In genomic region chr6:47073125-47074110, GRCh38 we compare ENCODE assay signal across 13 cellular contexts. TPM values are rescaled to one million over a fixed set of nuclear protein-coding genes. Genes with fewer than 3 reads are reported as not detected.
DNase-seq lines count a peak whose midpoint lies in the region; ATAC-seq and TF ChIP-seq lines count a peak whose summit lies in the region.
"Had no signal": no experiment of that assay in that cellular context is flagged by ENCODE, and none has a peak within 500 bp of the region (broad histone marks: within the 10 kb centered on the region; RNA-seq: fewer than 3 reads in every experiment).

No MANE protein-coding gene starts in this region.

- H4K5ac ChIP-seq in H9 (ENCODE audit: insufficient read length, low read depth, low read length) = no peak overlapping the region

- no CpG with 5 or more reads among the region's 5 CpGs for WGBS in H9 (ENCODE audit: extremely low coverage, insufficient read length, low lambda C conversion rate)

- H2AFZ ChIP-seq in H9 (ENCODE audit: low read length) = no peak overlapping the region

- no peaks in the 10 kb centered on the region for H3K79me1 ChIP-seq in H9 (ENCODE audit: insufficient read depth, low read depth, low read length, poor library complexity, severe bottlenecking)

- H3K4me1 ChIP-seq in H9 (ENCODE audit: insufficient read depth, low read length) = no peaks in the 10 kb centered on the region; the same call in 1 of the 2 replicates
- H3K4me1 ChIP-seq: prostate gland had no signal

- H3K9me3 ChIP-seq in AG04450 (ENCODE audit: control insufficient read depth, insufficient read depth, low read length) (no peaks in the 10 kb centered on the region), H9 (ENCODE audit: control insufficient read depth, low read depth, low read length) (no peaks in the 10 kb centered on the region)
- H3K9me3 ChIP-seq: prostate gland had no signal

- no peaks in the 10 kb centered on the region; a peak in 1 of 5 replicates for H3K9me3 Mint-ChIP-seq in H9

- H3K23ac ChIP-seq in H9 (ENCODE audit: insufficient read length, low read depth, low read length) = no peak overlapping the region

- H3K36me3 Mint-ChIP-seq in H9 (ENCODE audit: insufficient read depth in 1 of 3, low read depth in 3 of 3) = no peaks in the 10 kb centered on the region
- H3K36me3 Mint-ChIP-seq: CD4-positive, CD25-positive, alpha-beta regulatory T cell had no signal

- H2BK120ac ChIP-seq in H9 (ENCODE audit: low read depth, low read length, poor library complexity, severe bottlenecking) = no peak overlapping the region

- TF ChIP-seq CTCF in AG04450 (IDR thresholded peaks at IDR 0.05; ENCODE audit: low read depth, low read length) = peak; percentile 36
- TF ChIP-seq CTCF in H9 (conservative IDR thresholded peaks at IDR 0.05) = peak; percentile 70

- no peak overlapping the region for H3K4me2 ChIP-seq in H9 (ENCODE audit: insufficient read depth, insufficient read length, low read length)

- no peak overlapping the region for H2BK15ac ChIP-seq in H9 (ENCODE audit: low read depth, low read length)

- H3K27ac Mint-ChIP-seq in H9 = no peak overlapping the region
- H3K27ac Mint-ChIP-seq: CD4-positive, CD25-positive, alpha-beta regulatory T cell had no signal

- CTCF ChIA-PET in AG04450 (lab: Charles Lee) = interaction anchor here (0.7 to 1.3 kb wide), 3 partner anchors 9 to 224 kb away, joined by 3 to 4 read pairs (median 4); no protein-coding TSS in a partner anchor

- peaks cover 3 to 9% of the 10 kb centered on the region in 2 experiments; a peak in 3 of 4 replicates for H3K4me1 Mint-ChIP-seq in H9
- H3K4me1 Mint-ChIP-seq: CD4-positive, CD25-positive, alpha-beta regulatory T cell had no signal

- H3K27me3 Mint-ChIP-seq in H9 (ENCODE audit: low read depth) = no peaks in the 10 kb centered on the region
- H3K27me3 Mint-ChIP-seq: CD4-positive, CD25-positive, alpha-beta regulatory T cell had no signal

- POLR2A ChIA-PET in AG04450 (lab: Yijun Ruan, JAX) = no interaction called here

- no peaks in the 10 kb centered on the region for H3K23me2 ChIP-seq in H9 (ENCODE audit: insufficient read length, low read depth, low read length, poor library complexity, severe bottlenecking)

- H2BK20ac ChIP-seq in H9 (ENCODE audit: low read depth, low read length, poor library complexity, severe bottlenecking) = no peak overlapping the region

- H3K27me3 ChIP-seq in AG04450 (ENCODE audit: control insufficient read depth, insufficient read depth, low read length) (peaks cover 14% of the 10 kb centered on the region), H9 (ENCODE audit: insufficient read depth, low read length) (no peaks in the 10 kb centered on the region)

- DNase-seq in AG04450 (ENCODE audit: low read depth, low spot score) = no peak
- DNase-seq in H9 = no peak
- peak; percentile 52 for DNase-seq in SKM-1 treated with dmso at 0.1 percent for 144 hours (lab: John Stamatoyannopoulos, UW; ENCODE audit: unreplicated experiment)
- DNase-seq in iPS-NIHi11 (ENCODE audit: low spot score) = peak; percentile 68
- no peak for DNase-seq in stimulated activated CD4-positive, alpha-beta T cell treated with anti-CD3 and anti-CD28 coated beads, Interleukin-4, amount 100 ng/mL, for 1 hour
- DNase-seq in stimulated activated CD4-positive, alpha-beta T cell treated with anti-CD3 and anti-CD28 coated beads, Interleukin-12 subunit alpha, Interleukin-12 subunit beta, amount 100 ng/mL, for 4 hours = no peak
- DNase-seq: amygdala; CD4-positive, CD25-positive, alpha-beta regulatory T cell; left ventricle myocardium superior; NCI-H774 had no signal

- no peak overlapping the region for H3K4me3 ChIP-seq in AG04450 (ENCODE audit: low read depth, low read length)
- H3K4me3 ChIP-seq: prostate gland had no signal

- no peaks in the 10 kb centered on the region for H4K20me1 ChIP-seq in H9 (ENCODE audit: control insufficient read depth, insufficient read depth, insufficient read length)

- H4K91ac ChIP-seq in H9 (ENCODE audit: insufficient read length, low read depth, low read length) = no peak overlapping the region

- no peak overlapping the region for H3K4ac ChIP-seq in H9 (ENCODE audit: low read depth, low read length)

- no peak overlapping the region for H2BK5ac ChIP-seq in H9 (ENCODE audit: insufficient read length, low read length)

- H3K27ac ChIP-seq in AG04450 (ENCODE audit: low read depth, low read length) (no peak overlapping the region), H9 (ENCODE audit: insufficient read length, low read depth, low read length) (no peak overlapping the region)
- H3K27ac ChIP-seq: prostate gland had no signal

- no peak overlapping the region for H2BK12ac ChIP-seq in H9 (ENCODE audit: insufficient read length, low read depth, low read length)

- H4K8ac ChIP-seq in H9 (replicated peaks; ENCODE audit: insufficient read length, low read depth, low read length) = no peak overlapping the region

- H3K18ac ChIP-seq in H9 (ENCODE audit: insufficient read length, low read depth, low read length) = no peak overlapping the region

- H3K4me3 Mint-ChIP-seq in H9 = no peak overlapping the region
- H3K4me3 Mint-ChIP-seq: CD4-positive, CD25-positive, alpha-beta regulatory T cell had no signal

- H3T11ph ChIP-seq in H9 (ENCODE audit: low read length) = no peak overlapping the region

- no peak overlapping the region for H3K56ac ChIP-seq in H9 (ENCODE audit: insufficient read length, low read depth, low read length)

- H3K79me2 ChIP-seq in H9 (ENCODE audit: insufficient read depth, low read length) = no peaks in the 10 kb centered on the region

- no peak overlapping the region for H3K14ac ChIP-seq in H9 (ENCODE audit: insufficient read depth, low read length)

- no peak overlapping the region for H3K9ac ChIP-seq in H9 (ENCODE audit: extremely low read depth, insufficient read length, low read length)

- H2AK5ac ChIP-seq in H9 (ENCODE audit: insufficient read length, low read length) = no peak overlapping the region

- ATAC-seq in HG03095 (IDR thresholded peaks at IDR 0.05; ENCODE audit: unreplicated experiment) (no peak), GM18517 (IDR thresholded peaks at IDR 0.05; ENCODE audit: unreplicated experiment) (no peak)
- ATAC-seq: left ventricle myocardium superior had no signal

RNA-seq across cellular contexts. Expression of gene ADGRF1, which starts 31.3 kb away (rescaled TPM):
- not detected in 2 replicates for polyA plus RNA-seq in AG04450 (2011; rRNA removed)
- not detected in 2 replicates for polyA minus RNA-seq in AG04450 (2011; rRNA and poly(A)+ RNA removed)
- total RNA-seq in H9 (2021) = not detected in 2 replicates
- total RNA-seq: CD4-positive, CD25-positive, alpha-beta regulatory T cell; left ventricle myocardium superior had no signal
- polyA plus RNA-seq: CD4-positive, CD25-positive, alpha-beta regulatory T cell had no signal

Comparison
In these comparisons a context has a peak if more than half of its experiments do, and no peak if none do; other contexts are left out.
1. DNase-seq: peak in SKM-1 treated with dmso at 0.1 percent for 144 hours (single experiment) and iPS-NIHi11 (single experiment); none in AG04450 (single experiment), H9 (single experiment), stimulated activated CD4-positive, alpha-beta T cell treated with anti-CD3 and anti-CD28 coated beads, Interleukin-4, amount 100 ng/mL, for 1 hour (single experiment) and stimulated activated CD4-positive, alpha-beta T cell treated with anti-CD3 and anti-CD28 coated beads, Interleukin-12 subunit alpha, Interleukin-12 subunit beta, amount 100 ng/mL, for 4 hours (single experiment).